20 cellular contexts compared by ENCODE assay signal in the genomic region with DNA sequence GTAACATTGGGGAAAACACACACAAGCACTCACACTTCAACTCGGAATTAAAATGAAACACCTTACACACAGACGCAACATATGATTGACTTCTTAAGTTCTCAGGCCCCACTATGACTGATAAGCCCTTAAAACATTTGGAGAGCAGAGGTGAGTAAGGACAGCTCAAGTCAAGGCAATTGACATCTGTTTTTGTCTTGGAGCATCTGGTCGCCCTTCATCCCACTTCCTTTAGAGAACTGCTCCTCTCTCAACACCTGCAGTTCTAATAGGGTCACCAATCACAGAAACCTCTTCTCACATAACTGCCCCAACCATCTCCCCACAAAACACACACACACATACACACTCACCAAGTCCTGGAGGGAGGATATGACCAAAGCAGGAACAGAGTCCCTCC. TPM values are rescaled to one million over a fixed set of nuclear protein-coding genes. Genes with fewer than 3 reads are reported as not detected.
"Had no signal": no experiment of that assay in that cellular context is flagged by ENCODE, and none has a peak within 500 bp of the region (broad histone marks: within the 10 kb centered on the region; RNA-seq: fewer than 3 reads in every experiment).

No MANE protein-coding gene starts in this region.

- H3K27ac ChIP-seq: adrenal gland had no signal

- H3K9me3 ChIP-seq: adrenal gland had no signal

- H3K36me3 ChIP-seq: adrenal gland had no signal

- H3K4me1 ChIP-seq: adrenal gland had no signal

- DNase-seq: activated CD4-positive, alpha-beta T cell treated with anti-CD3 and anti-CD28 coated beads for 4 hours; activated CD8-positive, alpha-beta memory T cell treated with anti-CD3 and anti-CD28 coated beads, Interleukin-2, amount 50 U/mL, for 4 hours; activated CD8-positive, alpha-beta T cell treated with anti-CD3 and anti-CD28 coated beads for 36 hours; activated gamma-delta T cell treated with Interleukin-2 at 50 U/mL for 16 hours; activated naive CD4-positive, alpha-beta T cell treated with anti-CD3 and anti-CD28 coated beads, Interleukin-2, amount 10 ng/mL, durations not matched to agents 7 days and 5 days; activated naive CD8-positive, alpha-beta T cell treated with anti-CD3 and anti-CD28 coated beads, Interleukin-2, amount 10 ng/mL, durations not matched to agents 7 days and 5 days; activated T-cell treated with anti-CD3 and anti-CD28 coated beads, Interleukin-2, amount 50 U/mL, for 72 hours; adrenal gland; anterior cingulate cortex; central memory CD4-positive, alpha-beta T cell; Kasumi-1; NCI-H1048; NCI-H146; NCI-H187 treated with DMSO at 0.1 percent for 48 hours; NCI-H2081 treated with DMSO at 0.1 percent for 48 hours; NCI-H510A treated with DMSO at 0.1 percent for 48 hours; NCI-H748 treated with DMSO at 0.1 percent for 48 hours; NK-92 treated with Interleukin-12 subunit alpha and Interleukin-12 subunit beta, amount 100 ng/mL, for 24 hours; SHP77 treated with DMSO at 0.1 percent for 48 hours had no signal

- H3K4me3 ChIP-seq: adrenal gland, K562 had no signal

- H3K27me3 ChIP-seq: adrenal gland had no signal

RNA-seq across cellular contexts. Expression of gene ERC2, which starts 43.4 kb away (rescaled TPM):
- total RNA-seq: activated naive CD8-positive, alpha-beta T cell treated with anti-CD3 and anti-CD28 coated beads, Interleukin-2, amount 10 ng/mL, durations not matched to agents 7 days and 5 days had no signal
